In genomic region chr1:71147637-71148360, GRCh38 we compare ENCODE assay signal across 26 cellular contexts.
"Had no signal": no experiment of that assay in that cellular context is flagged by ENCODE, and none has a peak within 500 bp of the region (broad histone marks: within the 10 kb centered on the region; RNA-seq: fewer than 3 reads in every experiment).

No MANE protein-coding gene starts in this region.

- H2AFZ ChIP-seq: neural progenitor cell had no signal

- H3K27ac ChIP-seq: colonic mucosa, epithelial cell of prostate, neural progenitor cell, prostate gland, right atrium auricular region, sigmoid colon, thoracic aorta, tibial nerve, upper lobe of left lung had no signal

- ATAC-seq: esophagus mucosa; left lobe of liver; stimulated activated memory B cell treated with anti-CD40 and anti-IgM and Interleukin-4, amounts not matched to agents 10 μg/mL and 1 μg/mL and 100 μg/mL, for 72 hours had no signal

- H3K4me1 ChIP-seq: colonic mucosa, neural progenitor cell, prostate gland, right atrium auricular region, sigmoid colon, tibial nerve, upper lobe of left lung had no signal

- H3K4me3 Mint-ChIP-seq: dendritic cell treated with granulocyte-macrophage colony-stimulating factor and Interleukin-4, amounts not matched to agents 40 ng/mL and 50 ng/mL, for 4 days; endodermal cell; memory B cell; naive B cell; nephron; neural progenitor cell; stimulated activated memory B cell treated with anti-CD40 and anti-IgM and Interleukin-4, amounts not matched to agents 10 μg/mL and 1 μg/mL and 100 μg/mL, for 72 hours; stimulated activated naive CD8-positive, alpha-beta T cell treated with anti-CD3 and anti-CD28 coated beads, Interleukin-15, Interleukin-2, amounts not matched to agents 100 ng/mL and 50 ng/mL, for 24 hours had no signal

- H3K4me2 ChIP-seq: neural progenitor cell had no signal

- FAIRE-seq: keratinocyte, urothelium cell line had no signal

- H3K27ac Mint-ChIP-seq: dendritic cell treated with granulocyte-macrophage colony-stimulating factor and Interleukin-4, amounts not matched to agents 40 ng/mL and 50 ng/mL, for 4 days; endodermal cell; memory B cell; naive B cell; nephron; neural progenitor cell; stimulated activated memory B cell treated with anti-CD40 and anti-IgM and Interleukin-4, amounts not matched to agents 10 μg/mL and 1 μg/mL and 100 μg/mL, for 72 hours; stimulated activated naive CD8-positive, alpha-beta T cell treated with anti-CD3 and anti-CD28 coated beads, Interleukin-15, Interleukin-2, amounts not matched to agents 100 ng/mL and 50 ng/mL, for 24 hours had no signal

- H3K27me3 Mint-ChIP-seq: dendritic cell treated with granulocyte-macrophage colony-stimulating factor and Interleukin-4, amounts not matched to agents 40 ng/mL and 50 ng/mL, for 4 days had no signal

- H3K36me3 ChIP-seq: colonic mucosa, neural progenitor cell, prostate gland, right atrium auricular region, sigmoid colon, thoracic aorta, tibial nerve, upper lobe of left lung had no signal

- H3K36me3 Mint-ChIP-seq: neural progenitor cell had no signal

- H3K4me3 ChIP-seq: colonic mucosa, lung, neural progenitor cell, prostate gland, right atrium auricular region, sigmoid colon, thoracic aorta, tibial nerve, upper lobe of left lung had no signal

- H3K9ac ChIP-seq: neural progenitor cell had no signal

- H3K4me1 Mint-ChIP-seq: endodermal cell; memory B cell; naive B cell; nephron; neural progenitor cell; stimulated activated memory B cell treated with anti-CD40 and anti-IgM and Interleukin-4, amounts not matched to agents 10 μg/mL and 1 μg/mL and 100 μg/mL, for 72 hours had no signal

- H3K27me3 ChIP-seq: colonic mucosa, neural progenitor cell, right atrium auricular region, sigmoid colon, tibial nerve, upper lobe of left lung had no signal

- H3K9me3 ChIP-seq: colonic mucosa, prostate gland, right atrium auricular region, sigmoid colon, thoracic aorta, upper lobe of left lung had no signal

- DNase-seq: colonic mucosa; effector CD8-positive, alpha-beta T cell; endodermal cell; foreskin melanocyte; hypothalamus; naive B cell; sigmoid colon; stimulated activated CD4-positive, alpha-beta T cell treated with anti-CD3 and anti-CD28 coated beads, Interleukin-2, amount 100 ng/mL, for 24 hours; stimulated activated CD4-positive, alpha-beta T cell treated with anti-CD3 and anti-CD28 coated beads, Interleukin-4, amount 100 ng/mL, for 4 hours; upper lobe of left lung had no signal
